In genomic region chr11:35313066-35313765, GRCh38 we compare ENCODE assay signal across 1 cellular context.
TF ChIP-seq lines count a peak whose summit lies in the region.

No MANE protein-coding gene starts in this region.

TF ChIP-seq in GM12878, 131 proteins besides CTCF, POLR2A, EP300 and RAD21 (continued from another document):
- TF ChIP-seq IKZF2 (IDR thresholded peaks at IDR 0.05) (peak; percentile 99), ETV6 (conservative IDR thresholded peaks at IDR 0.05 in 1 of 2, IDR thresholded peaks at IDR 0.05 in 1 of 2; ENCODE audit: borderline replicate concordance in 1 of 2, low read depth in 1 of 2) (peak in 1 of 2 experiments; percentile 91; a peak in 2 of 4 replicates), PAX5 (IDR thresholded peaks at IDR 0.05; ENCODE audit: borderline replicate concordance, low read depth, low read length) (no peak), IKZF1 (conservative IDR thresholded peaks at IDR 0.05) (peak; percentile 99), ESRRA (IDR thresholded peaks at IDR 0.05; ENCODE audit: low read length) (peak; percentile 69; the same call in 1 of the 2 replicates), MTA2 (IDR thresholded peaks at IDR 0.05; ENCODE audit: low read depth) (peak; percentile 87), SMC3 (IDR thresholded peaks at IDR 0.05; ENCODE audit: borderline replicate concordance, low read length) (peak; percentile 20; the same call in 1 of the 2 replicates), ZBED1 (IDR thresholded peaks at IDR 0.05; ENCODE audit: borderline replicate concordance) (0 out of 2 replicates have a peak, but pooled peaks have one; percentile 57), NBN (IDR thresholded peaks at IDR 0.05) (peak; percentile 66; the same call in 1 of the 2 replicates), EED (IDR thresholded peaks at IDR 0.05; ENCODE audit: low read depth) (peak; percentile 99), SPI1 (IDR thresholded peaks at IDR 0.05; ENCODE audit: borderline replicate concordance, insufficient read depth, low read depth, low read length) (peak; percentile 99), MEF2B (IDR thresholded peaks at IDR 0.05; ENCODE audit: partially characterized antibody, poor library complexity, severe bottlenecking) (peak; percentile 91), PML (IDR thresholded peaks at IDR 0.05; ENCODE audit: low read length) (peak; percentile 73; the same call in 1 of the 2 replicates), JUNB (IDR thresholded peaks at IDR 0.05) (peak; percentile 42), CREM (IDR thresholded peaks at IDR 0.05; ENCODE audit: low read depth) (peak; percentile 87), MTA3 (IDR thresholded peaks at IDR 0.05; ENCODE audit: borderline replicate concordance, low read length) (peak; percentile 96), RELB (IDR thresholded peaks at IDR 0.05; ENCODE audit: low read depth) (peak; percentile 92), ATF7 (IDR thresholded peaks at IDR 0.05; ENCODE audit: low read depth) (peak; percentile 75; the same call in 1 of the 2 replicates), FOXM1 (IDR thresholded peaks at IDR 0.05; ENCODE audit: low read depth, low read length) (peak; percentile 97), SRF (IDR thresholded peaks at IDR 0.05; ENCODE audit: low read depth in 2 of 2, low read length in 2 of 2) (peak in 1 of 2 experiments; percentile 81; a peak in 2 of 4 replicates), EGR1 (IDR thresholded peaks at IDR 0.05; ENCODE audit: borderline replicate concordance in 1 of 2, low read depth in 2 of 2, low read length in 2 of 2) (no peak; a peak in 1 of 3 replicates), IRF4 (IDR thresholded peaks at IDR 0.05; ENCODE audit: low read depth, low read length) (peak; percentile 92), TCF7 (IDR thresholded peaks at IDR 0.05; ENCODE audit: borderline replicate concordance) (no peak), ASH2L (IDR thresholded peaks at IDR 0.05; ENCODE audit: borderline replicate concordance, low read depth) (0 out of 2 replicates have a peak, but pooled peaks have one; percentile 40), ATF2 (IDR thresholded peaks at IDR 0.05; ENCODE audit: low read length) (peak; percentile 90), ZBTB33 (IDR thresholded peaks at IDR 0.05) (no peak), DPF2 (IDR thresholded peaks at IDR 0.05) (peak; percentile 97), CBX5 (IDR thresholded peaks at IDR 0.05; ENCODE audit: low read depth) (peak; percentile 94), SKIL (IDR thresholded peaks at IDR 0.05; ENCODE audit: low read depth, poor library complexity, severe bottlenecking) (peak; percentile 71), E2F4 (IDR thresholded peaks at IDR 0.05; ENCODE audit: low read depth, low read length) (no peak), MEF2A (IDR thresholded peaks at IDR 0.05; ENCODE audit: insufficient read depth, low read depth, low read length) (peak; percentile 96), TARDBP (IDR thresholded peaks at IDR 0.05; ENCODE audit: borderline replicate concordance) (no peak; the same call in 1 of the 2 replicates), GATAD2B (conservative IDR thresholded peaks at IDR 0.05; ENCODE audit: low read depth) (peak; percentile 83)
TF ChIP-seq in GM12878: peak in this region for 40.
